ENCODE assay signal across 1 cellular context in the genomic region with DNA sequence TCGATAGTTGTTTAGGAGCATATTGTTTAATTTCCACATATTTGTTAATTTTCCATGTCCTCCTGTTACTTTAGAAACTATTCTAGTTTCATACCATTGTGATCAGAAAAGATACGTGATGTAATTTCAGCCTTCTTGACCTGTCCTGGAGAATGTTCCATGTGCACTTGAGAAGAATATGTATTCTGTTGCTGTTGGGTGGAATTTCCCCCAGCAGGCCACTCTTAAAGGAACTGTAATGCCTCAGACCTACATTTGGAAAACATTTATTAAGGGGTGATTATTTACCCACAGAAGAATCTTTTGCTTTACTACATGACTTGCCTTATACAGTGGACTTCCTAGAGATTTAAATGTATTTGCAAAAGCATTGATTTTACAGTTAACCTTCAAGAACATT.
TF ChIP-seq lines count a peak whose summit lies in the region.

No MANE protein-coding gene starts in this region.

TF ChIP-seq in K562, 482 proteins besides CTCF, POLR2A, EP300 and RAD21:
- no peak for TF ChIP-seq ETV6 (IDR thresholded peaks at IDR 0.05; ENCODE audit: borderline replicate concordance in 1 of 2, low read depth in 2 of 2, low read length in 1 of 2)
- TF ChIP-seq ETV6 (CRISPR knock-in tag; IDR thresholded peaks at IDR 0.05; ENCODE audit: borderline replicate concordance): no peak
- TF ChIP-seq TAF15 (IDR thresholded peaks at IDR 0.05; ENCODE audit: low read depth, low read length): no peak
- no peak for TF ChIP-seq EWSR1 (IDR thresholded peaks at IDR 0.05; ENCODE audit: borderline replicate concordance, low read depth, partially characterized antibody)
- TF ChIP-seq KLF13 (tag; IDR thresholded peaks at IDR 0.05; ENCODE audit: borderline replicate concordance, low read depth): no peak
- TF ChIP-seq MED1 (CRISPR knock-in tag; IDR thresholded peaks at IDR 0.05; ENCODE audit: borderline replicate concordance): no peak
- no peak for TF ChIP-seq PHB (CRISPR knock-in tag; IDR thresholded peaks at IDR 0.05)
- TF ChIP-seq, protein P1, sequence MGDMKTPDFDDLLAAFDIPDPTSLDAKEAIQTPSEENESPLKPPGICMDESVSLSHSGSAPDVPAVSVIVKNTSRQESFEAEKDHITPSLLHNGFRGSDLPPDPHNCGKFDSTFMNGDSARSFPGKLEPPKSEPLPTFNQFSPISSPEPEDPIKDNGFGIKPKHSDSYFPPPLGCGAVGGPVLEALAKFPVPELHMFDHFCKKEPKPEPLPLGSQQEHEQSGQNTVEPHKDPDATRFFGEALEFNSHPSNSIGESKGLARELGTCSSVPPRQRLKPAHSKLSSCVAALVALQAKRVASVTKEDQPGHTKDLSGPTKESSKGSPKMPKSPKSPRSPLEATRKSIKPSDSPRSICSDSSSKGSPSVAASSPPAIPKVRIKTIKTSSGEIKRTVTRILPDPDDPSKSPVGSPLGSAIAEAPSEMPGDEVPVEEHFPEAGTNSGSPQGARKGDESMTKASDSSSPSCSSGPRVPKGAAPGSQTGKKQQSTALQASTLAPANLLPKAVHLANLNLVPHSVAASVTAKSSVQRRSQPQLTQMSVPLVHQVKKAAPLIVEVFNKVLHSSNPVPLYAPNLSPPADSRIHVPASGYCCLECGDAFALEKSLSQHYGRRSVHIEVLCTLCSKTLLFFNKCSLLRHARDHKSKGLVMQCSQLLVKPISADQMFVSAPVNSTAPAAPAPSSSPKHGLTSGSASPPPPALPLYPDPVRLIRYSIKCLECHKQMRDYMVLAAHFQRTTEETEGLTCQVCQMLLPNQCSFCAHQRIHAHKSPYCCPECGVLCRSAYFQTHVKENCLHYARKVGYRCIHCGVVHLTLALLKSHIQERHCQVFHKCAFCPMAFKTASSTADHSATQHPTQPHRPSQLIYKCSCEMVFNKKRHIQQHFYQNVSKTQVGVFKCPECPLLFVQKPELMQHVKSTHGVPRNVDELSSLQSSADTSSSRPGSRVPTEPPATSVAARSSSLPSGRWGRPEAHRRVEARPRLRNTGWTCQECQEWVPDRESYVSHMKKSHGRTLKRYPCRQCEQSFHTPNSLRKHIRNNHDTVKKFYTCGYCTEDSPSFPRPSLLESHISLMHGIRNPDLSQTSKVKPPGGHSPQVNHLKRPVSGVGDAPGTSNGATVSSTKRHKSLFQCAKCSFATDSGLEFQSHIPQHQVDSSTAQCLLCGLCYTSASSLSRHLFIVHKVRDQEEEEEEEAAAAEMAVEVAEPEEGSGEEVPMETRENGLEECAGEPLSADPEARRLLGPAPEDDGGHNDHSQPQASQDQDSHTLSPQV (IDR thresholded peaks at IDR 0.05): no peak
- TF ChIP-seq FOXJ3 (CRISPR knock-in tag; IDR thresholded peaks at IDR 0.05): no peak
- no peak for TF ChIP-seq MTA3 (IDR thresholded peaks at IDR 0.05; ENCODE audit: borderline replicate concordance)
- no peak for TF ChIP-seq ZKSCAN3 (CRISPR knock-in tag; IDR thresholded peaks at IDR 0.05)
- TF ChIP-seq SIN3B (IDR thresholded peaks at IDR 0.05; ENCODE audit: low read depth): no peak
- TF ChIP-seq, protein P2, sequence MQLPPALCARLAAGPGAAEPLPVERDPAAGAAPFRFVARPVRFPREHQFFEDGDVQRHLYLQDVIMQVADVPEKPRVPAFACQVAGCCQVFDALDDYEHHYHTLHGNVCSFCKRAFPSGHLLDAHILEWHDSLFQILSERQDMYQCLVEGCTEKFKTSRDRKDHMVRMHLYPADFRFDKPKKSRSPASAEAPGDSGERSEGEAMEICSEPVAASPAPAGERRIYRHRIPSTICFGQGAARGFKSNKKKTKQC (CRISPR knock-in tag; IDR thresholded peaks at IDR 0.05): no peak
- TF ChIP-seq PCBP1 (IDR thresholded peaks at IDR 0.05; ENCODE audit: low read depth, low read length, poor library complexity, severe bottlenecking): no peak
- TF ChIP-seq CEBPB (tag; IDR thresholded peaks at IDR 0.05): no peak
- TF ChIP-seq, protein P3, sequence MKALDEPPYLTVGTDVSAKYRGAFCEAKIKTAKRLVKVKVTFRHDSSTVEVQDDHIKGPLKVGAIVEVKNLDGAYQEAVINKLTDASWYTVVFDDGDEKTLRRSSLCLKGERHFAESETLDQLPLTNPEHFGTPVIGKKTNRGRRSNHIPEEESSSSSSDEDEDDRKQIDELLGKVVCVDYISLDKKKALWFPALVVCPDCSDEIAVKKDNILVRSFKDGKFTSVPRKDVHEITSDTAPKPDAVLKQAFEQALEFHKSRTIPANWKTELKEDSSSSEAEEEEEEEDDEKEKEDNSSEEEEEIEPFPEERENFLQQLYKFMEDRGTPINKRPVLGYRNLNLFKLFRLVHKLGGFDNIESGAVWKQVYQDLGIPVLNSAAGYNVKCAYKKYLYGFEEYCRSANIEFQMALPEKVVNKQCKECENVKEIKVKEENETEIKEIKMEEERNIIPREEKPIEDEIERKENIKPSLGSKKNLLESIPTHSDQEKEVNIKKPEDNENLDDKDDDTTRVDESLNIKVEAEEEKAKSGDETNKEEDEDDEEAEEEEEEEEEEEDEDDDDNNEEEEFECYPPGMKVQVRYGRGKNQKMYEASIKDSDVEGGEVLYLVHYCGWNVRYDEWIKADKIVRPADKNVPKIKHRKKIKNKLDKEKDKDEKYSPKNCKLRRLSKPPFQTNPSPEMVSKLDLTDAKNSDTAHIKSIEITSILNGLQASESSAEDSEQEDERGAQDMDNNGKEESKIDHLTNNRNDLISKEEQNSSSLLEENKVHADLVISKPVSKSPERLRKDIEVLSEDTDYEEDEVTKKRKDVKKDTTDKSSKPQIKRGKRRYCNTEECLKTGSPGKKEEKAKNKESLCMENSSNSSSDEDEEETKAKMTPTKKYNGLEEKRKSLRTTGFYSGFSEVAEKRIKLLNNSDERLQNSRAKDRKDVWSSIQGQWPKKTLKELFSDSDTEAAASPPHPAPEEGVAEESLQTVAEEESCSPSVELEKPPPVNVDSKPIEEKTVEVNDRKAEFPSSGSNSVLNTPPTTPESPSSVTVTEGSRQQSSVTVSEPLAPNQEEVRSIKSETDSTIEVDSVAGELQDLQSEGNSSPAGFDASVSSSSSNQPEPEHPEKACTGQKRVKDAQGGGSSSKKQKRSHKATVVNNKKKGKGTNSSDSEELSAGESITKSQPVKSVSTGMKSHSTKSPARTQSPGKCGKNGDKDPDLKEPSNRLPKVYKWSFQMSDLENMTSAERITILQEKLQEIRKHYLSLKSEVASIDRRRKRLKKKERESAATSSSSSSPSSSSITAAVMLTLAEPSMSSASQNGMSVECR (CRISPR knock-in tag; IDR thresholded peaks at IDR 0.05): no peak
- no peak for TF ChIP-seq ESRRB (CRISPR knock-in tag; IDR thresholded peaks at IDR 0.05; ENCODE audit: borderline replicate concordance)
